ENCODE assay signal across 22 cellular contexts in genomic region chr4:149521611-149522010, GRCh38.
A peak's percentile ranks its signal among the peaks of the same experiment; 100 is the strongest.
DNase-seq lines count a peak whose midpoint lies in the region; ATAC-seq and TF ChIP-seq lines count a peak whose summit lies in the region.
"Had no signal": no experiment of that assay in that cellular context is flagged by ENCODE, and none has a peak within 500 bp of the region (broad histone marks: within the 10 kb centered on the region; RNA-seq: fewer than 3 reads in every experiment).

No MANE protein-coding gene starts in this region.

- no peak overlapping the region for H3K4me3 Mint-ChIP-seq in MCF 10A (ENCODE audit: unreplicated experiment)
- H3K4me3 Mint-ChIP-seq in endodermal cell = no peak overlapping the region
- H3K4me3 Mint-ChIP-seq in activated CD4-positive, alpha-beta T cell treated with anti-CD3 and anti-CD28 coated beads, Interleukin-2, amount 10 ng/mL, durations not matched to agents 24 days and 14 days = no peak overlapping the region
- H3K4me3 Mint-ChIP-seq: activated naive CD8-positive, alpha-beta T cell treated with anti-CD3 and anti-CD28 coated beads, Interleukin-2, amount 10 ng/mL, durations not matched to agents 7 days and 5 days; activated T-cell treated with anti-CD3 and anti-CD28 coated beads, Interleukin-2, amount 50 U/mL, for 24 hours; CD8-positive, alpha-beta memory T cell; immature natural killer cell; memory B cell; neural crest cell had no signal

- H3K9ac ChIP-seq in endodermal cell (ENCODE audit: extremely low read depth, low read length, poor library complexity, severe bottlenecking) = no peak overlapping the region

- H3K9me3 Mint-ChIP-seq in MCF 10A (ENCODE audit: unreplicated experiment) (peaks cover 13% of the 10 kb centered on the region), endodermal cell (no peaks in the 10 kb centered on the region)
- H3K9me3 Mint-ChIP-seq in activated CD4-positive, alpha-beta T cell treated with anti-CD3 and anti-CD28 coated beads, Interleukin-2, amount 10 ng/mL, durations not matched to agents 24 days and 14 days = peaks cover 4% of the 10 kb centered on the region

- TF ChIP-seq CTCF in MCF 10A (IDR thresholded peaks at IDR 0.05; ENCODE audit: unreplicated experiment) = no peak
- TF ChIP-seq CTCF in breast epithelium (IDR thresholded peaks at IDR 0.05) = no peak
- TF ChIP-seq CTCF in RWPE1 (conservative IDR thresholded peaks at IDR 0.05; ENCODE audit: low read depth) = no peak
- no peak for TF ChIP-seq CTCF in endodermal cell (conservative IDR thresholded peaks at IDR 0.05)

- TF ChIP-seq POLR2A in breast epithelium (IDR thresholded peaks at IDR 0.05) = no peak

- BruUV-seq in MCF 10A (replicated peaks; lab: Mats Ljungman, UMichigan) = no TSS peak

- CTCF ChIA-PET in MCF 10A (lab: Yijun Ruan, JAX) (interaction anchor here (0.7 to 0.8 kb wide), 2 partner anchors 11 to 107 kb away, joined by 3 read pairs; no protein-coding TSS in a partner anchor), RWPE1 (lab: Yijun Ruan, JAX) (no interaction called here)

- no peak overlapping the region for H3K4me3 ChIP-seq in breast epithelium
- H3K4me3 ChIP-seq in endodermal cell (ENCODE audit: low read length) = no peak overlapping the region
- H3K4me3 ChIP-seq: right lobe of liver, SJSA1, testis had no signal

- H3K4me1 Mint-ChIP-seq in MCF 10A (ENCODE audit: insufficient read depth, unreplicated experiment) (peaks cover 7% of the 10 kb centered on the region), endodermal cell (no peaks in the 10 kb centered on the region)
- H3K4me1 Mint-ChIP-seq in activated CD4-positive, alpha-beta T cell treated with anti-CD3 and anti-CD28 coated beads, Interleukin-2, amount 10 ng/mL, durations not matched to agents 24 days and 14 days = no peaks in the 10 kb centered on the region
- H3K4me1 Mint-ChIP-seq: activated naive CD8-positive, alpha-beta T cell treated with anti-CD3 and anti-CD28 coated beads, Interleukin-2, amount 10 ng/mL, durations not matched to agents 7 days and 5 days; CD8-positive, alpha-beta memory T cell; immature natural killer cell; memory B cell had no signal

- H3K36me3 ChIP-seq in breast epithelium (no peaks in the 10 kb centered on the region), endodermal cell (ENCODE audit: control insufficient read depth, insufficient read depth, low read length) (no peaks in the 10 kb centered on the region)
- H3K36me3 ChIP-seq: right lobe of liver, SJSA1 had no signal

- H3K27ac Mint-ChIP-seq in MCF 10A (ENCODE audit: low read depth, unreplicated experiment) (no peak overlapping the region), endodermal cell (no peak overlapping the region)
- no peak overlapping the region for H3K27ac Mint-ChIP-seq in activated CD4-positive, alpha-beta T cell treated with anti-CD3 and anti-CD28 coated beads, Interleukin-2, amount 10 ng/mL, durations not matched to agents 24 days and 14 days
- H3K27ac Mint-ChIP-seq: activated naive CD8-positive, alpha-beta T cell treated with anti-CD3 and anti-CD28 coated beads, Interleukin-2, amount 10 ng/mL, durations not matched to agents 7 days and 5 days; activated T-cell treated with anti-CD3 and anti-CD28 coated beads, Interleukin-2, amount 50 U/mL, for 24 hours; CD8-positive, alpha-beta memory T cell; immature natural killer cell; memory B cell had no signal

- H3K4me1 ChIP-seq in breast epithelium = no peaks in the 10 kb centered on the region
- no peaks in the 10 kb centered on the region for H3K4me1 ChIP-seq in endodermal cell (ENCODE audit: control insufficient read depth, insufficient read depth, low read length)
- H3K4me1 ChIP-seq: right lobe of liver, SJSA1, testis had no signal

- no peak overlapping the region for H3K27ac ChIP-seq in breast epithelium
- H3K27ac ChIP-seq in RWPE1 = no peak overlapping the region
- no peak overlapping the region for H3K27ac ChIP-seq in endodermal cell (ENCODE audit: low read depth, low read length)
- H3K27ac ChIP-seq: 22Rv1, right lobe of liver, SJSA1, testis had no signal

- POLR2A ChIA-PET in MCF 10A (lab: Yijun Ruan, JAX) (interaction anchor here (1.0 kb wide), 1 partner anchor 10 kb away, joined by 4 read pairs; no protein-coding TSS in a partner anchor), RWPE1 (lab: Yijun Ruan, JAX; ENCODE audit: low non-redundant PET) (no interaction called here)

- ATAC-seq in GM21786 (IDR thresholded peaks at IDR 0.05; ENCODE audit: unreplicated experiment) = no peak

- H3K27me3 Mint-ChIP-seq in MCF 10A (ENCODE audit: insufficient read depth, unreplicated experiment) (no peaks in the 10 kb centered on the region), endodermal cell (ENCODE audit: insufficient read depth) (no peaks in the 10 kb centered on the region)
- no peaks in the 10 kb centered on the region for H3K27me3 Mint-ChIP-seq in activated CD4-positive, alpha-beta T cell treated with anti-CD3 and anti-CD28 coated beads, Interleukin-2, amount 10 ng/mL, durations not matched to agents 24 days and 14 days
- H3K27me3 Mint-ChIP-seq: activated naive CD8-positive, alpha-beta T cell treated with anti-CD3 and anti-CD28 coated beads, Interleukin-2, amount 10 ng/mL, durations not matched to agents 7 days and 5 days; activated T-cell treated with anti-CD3 and anti-CD28 coated beads, Interleukin-2, amount 50 U/mL, for 24 hours; CD8-positive, alpha-beta memory T cell; memory B cell had no signal

- DNase-seq in MCF 10A (ENCODE audit: unreplicated experiment) = peak; percentile 34
- DNase-seq in breast epithelium (ENCODE audit: low spot score in 2 of 2) = no peak
- DNase-seq in RWPE1 (ENCODE audit: low spot score) = peak; percentile 3
- peak; percentile 5 for DNase-seq in glomerular visceral epithelial cell (ENCODE audit: extremely low spot score)
- no peak for DNase-seq in endodermal cell
- DNase-seq in activated CD4-positive, alpha-beta T cell treated with anti-CD3 and anti-CD28 coated beads, Interleukin-2, amount 10 ng/mL, durations not matched to agents 24 days and 14 days = no peak
- DNase-seq in stimulated activated CD8-positive, alpha-beta memory T cell treated with anti-CD3 and anti-CD28 coated beads, Interleukin-4, amount 100 ng/mL, for 48 hours = no peak
- DNase-seq: activated CD4-positive, alpha-beta T cell treated with anti-CD3 and anti-CD28 coated beads, Interleukin-2, amount 50 U/mL, for 48 hours; activated naive CD8-positive, alpha-beta T cell treated with anti-CD3 and anti-CD28 coated beads, Interleukin-2, amount 10 ng/mL, durations not matched to agents 7 days and 5 days; activated T-cell treated with anti-CD3 and anti-CD28 coated beads, Interleukin-2, amount 50 U/mL, for 24 hours; CD8-positive, alpha-beta memory T cell; glutamatergic neuron; immature natural killer cell; NCI-H1105 treated with DMSO at 0.1 percent for 48 hours; right lobe of liver; T1000; testis had no signal

- no peaks in the 10 kb centered on the region for H3K9me3 ChIP-seq in breast epithelium
- no peaks in the 10 kb centered on the region for H3K9me3 ChIP-seq in endodermal cell (ENCODE audit: control insufficient read depth, low read length)
- H3K9me3 ChIP-seq: right lobe of liver, SJSA1, testis had no signal

- H3K36me3 Mint-ChIP-seq in MCF 10A (ENCODE audit: insufficient read depth, unreplicated experiment) (no peaks in the 10 kb centered on the region), endodermal cell (ENCODE audit: low read depth) (no peaks in the 10 kb centered on the region)
- H3K36me3 Mint-ChIP-seq in activated CD4-positive, alpha-beta T cell treated with anti-CD3 and anti-CD28 coated beads, Interleukin-2, amount 10 ng/mL, durations not matched to agents 24 days and 14 days (ENCODE audit: low read depth) = no peaks in the 10 kb centered on the region
- H3K36me3 Mint-ChIP-seq: activated naive CD8-positive, alpha-beta T cell treated with anti-CD3 and anti-CD28 coated beads, Interleukin-2, amount 10 ng/mL, durations not matched to agents 7 days and 5 days; CD8-positive, alpha-beta memory T cell; memory B cell had no signal

- intact Hi-C loops in MCF 10A (cut with micrococcal nuclease) (no loop called here), breast epithelium (cut with DNase I; ENCODE audit: low total_unique reads) (no loop called here)
- intact Hi-C loops in activated CD4-positive, alpha-beta T cell treated with anti-CD3 and anti-CD28 coated beads, Interleukin-2, amount 10 ng/mL, durations not matched to agents 24 days and 14 days (cut with micrococcal nuclease) = no loop called here

- 83 to 91% methylated on average over 1 to 3 of the region's 3 CpGs for WGBS in endodermal cell (ENCODE audit: insufficient coverage in 1 of 2, insufficient read length in 1 of 2), 2 experiments

- H3K27me3 ChIP-seq in breast epithelium (no peaks in the 10 kb centered on the region), endodermal cell (ENCODE audit: control insufficient read depth, insufficient read depth, low read length, poor library complexity, severe bottlenecking) (no peaks in the 10 kb centered on the region)
- H3K27me3 ChIP-seq: right lobe of liver, SJSA1, testis had no signal

Comparison
In these comparisons a context has a peak if more than half of its experiments do, and no peak if none do; other contexts are left out.
1. DNase-seq: peak in MCF 10A (single experiment), RWPE1 (single experiment) and glomerular visceral epithelial cell (single experiment); none in breast epithelium (0 of 2), endodermal cell (single experiment), activated CD4-positive, alpha-beta T cell treated with anti-CD3 and anti-CD28 coated beads, Interleukin-2, amount 10 ng/mL, durations not matched to agents 24 days and 14 days (single experiment) and stimulated activated CD8-positive, alpha-beta memory T cell treated with anti-CD3 and anti-CD28 coated beads, Interleukin-4, amount 100 ng/mL, for 48 hours (single experiment).